In genomic region chr2:230512955-230513748, GRCh38 we compare ENCODE assay signal across 20 cellular contexts.
A peak's percentile ranks its signal among the peaks of the same experiment; 100 is the strongest.
DNase-seq lines count a peak whose midpoint lies in the region; ATAC-seq, FAIRE-seq and TF ChIP-seq lines count a peak whose summit lies in the region.
"Had no signal": no experiment of that assay in that cellular context is flagged by ENCODE, and none has a peak within 500 bp of the region (broad histone marks: within the 10 kb centered on the region; RNA-seq: fewer than 3 reads in every experiment).

No MANE protein-coding gene starts in this region.

- TF ChIP-seq POLR2A in K562 (conservative IDR thresholded peaks at IDR 0.05), result no peak

- no peak overlapping the region for H3K27ac ChIP-seq in K562 (ENCODE audit: extremely low read depth, low read depth, low read length)
- H3K27ac ChIP-seq: heart right ventricle, SJCRH30, upper lobe of right lung had no signal

- BruUV-seq in K562 (replicated peaks; lab: Mats Ljungman, UMichigan), result no TSS peak

- no peak for FAIRE-seq in K562 (lab: Jason Lieb, UNC)
- FAIRE-seq: endometrium had no signal

- no peaks in the 10 kb centered on the region for H3K27me3 ChIP-seq in K562 (ENCODE audit: control insufficient read depth in 2 of 2, insufficient read depth in 2 of 2, low read length in 2 of 2)
- no peaks in the 10 kb centered on the region for H3K27me3 ChIP-seq in skeletal muscle satellite cell (ENCODE audit: control insufficient read depth, insufficient read depth, low read length)
- H3K27me3 ChIP-seq: heart right ventricle, SJCRH30, upper lobe of right lung had no signal

- POLR2A ChIA-PET in K562 (lab: Yijun Ruan, JAX), result no interaction called here

- TF ChIP-seq EP300 in K562 (IDR thresholded peaks at IDR 0.05; ENCODE audit: low read length), result no peak

- no peaks in the 10 kb centered on the region for H4K20me1 ChIP-seq in K562 (replicated peaks; ENCODE audit: control insufficient read depth, insufficient read depth, low read length)

- intact Hi-C loops in K562 (cut with micrococcal nuclease) (no loop called here), left colon (cut with DNase I, micrococcal nuclease) (no loop called here)

- no peak overlapping the region for H3K4me2 ChIP-seq in K562 (ENCODE audit: insufficient read depth, low read length)
- H3K4me2 ChIP-seq in skeletal muscle satellite cell (ENCODE audit: low read length), result peak overlapping the region; percentile 9

- H3K4me3 ChIP-seq in K562, result no peak overlapping the region
- H3K4me3 ChIP-seq in skeletal muscle satellite cell (ENCODE audit: low read length), result no peak overlapping the region
- H3K4me3 ChIP-seq: heart right ventricle, SJCRH30, upper lobe of right lung had no signal

- CTCF ChIA-PET in K562 (lab: Yijun Ruan, JAX; ENCODE audit: low intra/inter-chr PET ratio), result no interaction called here

- no peaks in the 10 kb centered on the region for H3K9me3 ChIP-seq in K562 (replicated peaks; ENCODE audit: control insufficient read depth, insufficient read depth, low read depth, low read length)
- no peaks in the 10 kb centered on the region for H3K9me3 ChIP-seq in skeletal muscle satellite cell (replicated peaks; ENCODE audit: low read length)
- H3K9me3 ChIP-seq: heart right ventricle, SJCRH30, upper lobe of right lung had no signal

- H3K9ac ChIP-seq in K562 (ENCODE audit: insufficient read depth in 1 of 2, low read depth in 2 of 2, low read length in 2 of 2), result no peak overlapping the region
- no peak overlapping the region for H3K9ac ChIP-seq in skeletal muscle satellite cell (ENCODE audit: low read depth, low read length)

- DNase-seq in HK-2 (ENCODE audit: unreplicated experiment), result peak; percentile 15
- no peak for DNase-seq in K562 (ENCODE audit: extremely low read depth in 1 of 4, low spot score in 3 of 4)
- DNase-seq in left colon, result no peak
- DNase-seq in NCI-H1092 treated with DMSO at 0.1 percent for 48 hours (lab: John Stamatoyannopoulos, UW), result no peak
- no peak for DNase-seq in activated CD4-positive, alpha-beta T cell treated with anti-CD3 and anti-CD28 coated beads for 4 hours
- DNase-seq: activated CD8-positive, alpha-beta memory T cell treated with anti-CD3 and anti-CD28 coated beads, Interleukin-2, amount 50 U/mL, for 4 hours; activated naive CD8-positive, alpha-beta T cell treated with anti-CD3 and anti-CD28 coated beads, Interleukin-2, amount 50 U/mL, for 24 hours; cortex of kidney; HCEC 1CT; heart right ventricle; mesendoderm; NCI-H1694; NCI-H748 treated with DMSO at 0.1 percent for 48 hours; SJCRH30; stimulated activated CD4-positive, alpha-beta T cell treated with anti-CD3 and anti-CD28 coated beads, Interleukin-12 subunit alpha, Interleukin-12 subunit beta, amount 100 ng/mL, for 4 hours; upper lobe of right lung had no signal

- H3K36me3 ChIP-seq in K562 (ENCODE audit: control insufficient read depth, insufficient read depth, low read length) (no peaks in the 10 kb centered on the region), skeletal muscle satellite cell (ENCODE audit: insufficient read depth, low read length) (peaks cover 25% of the 10 kb centered on the region)
- H3K36me3 ChIP-seq: SJCRH30 had no signal

- no peaks in the 10 kb centered on the region for H3K79me2 ChIP-seq in K562 (ENCODE audit: control insufficient read depth, insufficient read depth, low read length)

- WGBS in K562 (ENCODE audit: insufficient coverage, low coverage, missing lambda C conversion rate), result 52% methylated on average over 3 of the region's 4 CpGs

- H2AFZ ChIP-seq in K562 (ENCODE audit: low read depth, low read length), result no peak overlapping the region

- TF ChIP-seq RAD21 in K562 (CRISPR knock-in tag; conservative IDR thresholded peaks at IDR 0.05 in 1 of 2, IDR thresholded peaks at IDR 0.05 in 1 of 2), result no peak

- in situ Hi-C loops in K562 (cut with MboI), result no loop called here

- TF ChIP-seq CTCF in K562 (IDR thresholded peaks at IDR 0.05 in 2 of 3, conservative IDR thresholded peaks at IDR 0.05 in 1 of 3; ENCODE audit: insufficient read depth in 2 of 3, low read depth in 1 of 3, low read length in 3 of 3), result no peak

- no peaks in the 10 kb centered on the region for H3K9me1 ChIP-seq in K562 (ENCODE audit: control insufficient read depth, insufficient read depth, low read length)

- H3K4me1 ChIP-seq in K562 (replicated peaks in 1 of 2; ENCODE audit: control insufficient read depth in 2 of 2, insufficient read depth in 2 of 2, low read length in 2 of 2) (no peaks in the 10 kb centered on the region), skeletal muscle satellite cell (ENCODE audit: control insufficient read depth, insufficient read depth, low read length) (peaks cover 7% of the 10 kb centered on the region)
- H3K4me1 ChIP-seq: heart right ventricle, upper lobe of right lung had no signal

- ATAC-seq in K562 (no peak), left colon (peak; percentile 81), GM18502 (IDR thresholded peaks at IDR 0.05; ENCODE audit: poor library complexity, unreplicated experiment) (no peak), GM21619 (IDR thresholded peaks at IDR 0.05; ENCODE audit: unreplicated experiment) (no peak)
- ATAC-seq: activated naive CD8-positive, alpha-beta T cell treated with anti-CD3 and anti-CD28 coated beads, Interleukin-2, amount 50 U/mL, for 24 hours; heart right ventricle; upper lobe of right lung had no signal

TF ChIP-seq in K562, 482 proteins besides CTCF, POLR2A, EP300 and RAD21:
- TF ChIP-seq RCOR1 (IDR thresholded peaks at IDR 0.05; ENCODE audit: borderline replicate concordance in 1 of 2, low read depth in 2 of 2, low read length in 2 of 2), result peak in 1 of 2 experiments; percentile 38; a peak in 1 of 4 replicates
- TF ChIP-seq STAT6 (CRISPR knock-in tag; IDR thresholded peaks at IDR 0.05), result no peak
- peak; percentile 58 to 64; a peak in 3 of 4 replicates for TF ChIP-seq KDM1A (IDR thresholded peaks at IDR 0.05)
- 0 out of 2 replicates have a peak, but pooled peaks have one; percentile 16 for TF ChIP-seq FOSL1 (tag; conservative IDR thresholded peaks at IDR 0.05)
